In genomic region chr22:44895296-44896055, GRCh38 we compare ENCODE assay signal across 18 cellular contexts.
DNase-seq lines count a peak whose midpoint lies in the region; ATAC-seq, FAIRE-seq and TF ChIP-seq lines count a peak whose summit lies in the region.
"Had no signal": no experiment of that assay in that cellular context is flagged by ENCODE, and none has a peak within 500 bp of the region (broad histone marks: within the 10 kb centered on the region; RNA-seq: fewer than 3 reads in every experiment).

No MANE protein-coding gene starts in this region.

- no peak overlapping the region for H3K27ac Mint-ChIP-seq in naive thymus-derived CD8-positive, alpha-beta T cell
- H3K27ac Mint-ChIP-seq: CD8-positive, alpha-beta T cell had no signal

- H3K27me3 ChIP-seq in bronchial epithelial cell (ENCODE audit: control insufficient read depth, insufficient read depth, low read length): no peaks in the 10 kb centered on the region
- H3K27me3 ChIP-seq in stomach: no peaks in the 10 kb centered on the region

- no peak overlapping the region for H3K4me3 Mint-ChIP-seq in naive thymus-derived CD8-positive, alpha-beta T cell
- H3K4me3 Mint-ChIP-seq: CD8-positive, alpha-beta T cell had no signal

- POLR2A ChIA-PET in naive thymus-derived CD8-positive, alpha-beta T cell (lab: Charles Lee): no interaction called here

- TF ChIP-seq EP300 in stomach (IDR thresholded peaks at IDR 0.05): no peak

- H3K36me3 ChIP-seq in bronchial epithelial cell (ENCODE audit: control insufficient read depth, insufficient read depth, low read length) (no peaks in the 10 kb centered on the region), kidney (ENCODE audit: control insufficient read depth in 1 of 2, insufficient read depth in 2 of 2, low read length in 2 of 2) (no peaks in the 10 kb centered on the region), stomach (no peaks in the 10 kb centered on the region)

- DNase-seq in activated CD8-positive, alpha-beta memory T cell treated with anti-CD3 and anti-CD28 coated beads, Interleukin-2, amount 50 U/mL, for 48 hours: peak; percentile 41
- DNase-seq in activated CD8-positive, alpha-beta memory T cell treated with anti-CD3 and anti-CD28 coated beads for 24 hours: no peak
- DNase-seq in bronchial epithelial cell (ENCODE audit: low read depth): no peak
- peak; percentile 30 for DNase-seq in kidney
- DNase-seq in stomach: no peak
- no peak for DNase-seq in naive thymus-derived CD8-positive, alpha-beta T cell
- DNase-seq: 8988T; C1 segment of cervical spinal cord; CD8-positive, alpha-beta T cell; DMS153; GDM1; Kasumi-1; NCI-H1417; NCI-H2081 treated with DMSO at 0.1 percent for 48 hours; NCI-H446 treated with DMSO at 0.1 percent for 48 hours; NCI-H526 treated with DMSO at 0.1 percent for 48 hours had no signal

- H3K9ac ChIP-seq in kidney (ENCODE audit: low read length in 2 of 2): no peak overlapping the region

- 83 to 92% (median 89%) methylated on average over 21 to 23 of the region's 23 CpGs for WGBS in stomach, 5 donors

- FAIRE-seq in bronchial epithelial cell (lab: Jason Lieb, UNC) (peak; percentile 88), kidney (lab: Jason Lieb, UNC) (no peak)

- H3K4me3 ChIP-seq in bronchial epithelial cell (ENCODE audit: low read depth, low read length): no peak overlapping the region
- no peak overlapping the region for H3K4me3 ChIP-seq in kidney (ENCODE audit: low read length in 2 of 2)
- H3K4me3 ChIP-seq in stomach: no peak overlapping the region

- H3K27ac ChIP-seq in kidney (ENCODE audit: low read depth in 2 of 2, low read length in 2 of 2) (no peak overlapping the region), stomach (no peak overlapping the region)

- peaks cover 0 to 6% (median 0%) of the 10 kb centered on the region in 9 donors for H3K9me3 Mint-ChIP-seq in naive thymus-derived CD8-positive, alpha-beta T cell

- H3K4me1 ChIP-seq in kidney (ENCODE audit: control insufficient read depth in 1 of 2, insufficient read depth in 1 of 2, low read depth in 1 of 2, low read length in 2 of 2) (no peaks in the 10 kb centered on the region), stomach (no peaks in the 10 kb centered on the region)

- no peaks in the 10 kb centered on the region for H3K36me3 Mint-ChIP-seq in naive thymus-derived CD8-positive, alpha-beta T cell
- H3K36me3 Mint-ChIP-seq: CD8-positive, alpha-beta T cell had no signal

- intact Hi-C loops in kidney (cut with DNase I) (no loop called here), stomach (cut with DNase I; ENCODE audit: low total_unique reads) (no loop called here)

- peaks cover 0 to 1% of the 10 kb centered on the region in 2 donors for H3K9me3 ChIP-seq in kidney (ENCODE audit: control insufficient read depth in 1 of 2, low read length in 2 of 2)
- H3K9me3 ChIP-seq in stomach: peaks cover 0 to 8% (median 3%) of the 10 kb centered on the region in 4 donors

- TF ChIP-seq CTCF in bronchial epithelial cell (IDR thresholded peaks at IDR 0.05; ENCODE audit: insufficient read depth, low read length, severe bottlenecking) (no peak), kidney (IDR thresholded peaks at IDR 0.05; ENCODE audit: borderline replicate concordance, extremely low read depth, insufficient read depth) (no peak), stomach (IDR thresholded peaks at IDR 0.05) (no peak)

- TF ChIP-seq POLR2A in stomach (IDR thresholded peaks at IDR 0.05): no peak

- no peak for ATAC-seq in HG03521 (IDR thresholded peaks at IDR 0.05; ENCODE audit: unreplicated experiment)
- no peak for ATAC-seq in naive thymus-derived CD8-positive, alpha-beta T cell
- ATAC-seq: CD8-positive, alpha-beta T cell; Right ventricle myocardium inferior had no signal

- H3K27me3 Mint-ChIP-seq in naive thymus-derived CD8-positive, alpha-beta T cell: peaks cover 0 to 3% (median 0%) of the 10 kb centered on the region in 5 donors

- H3K4me1 Mint-ChIP-seq in naive thymus-derived CD8-positive, alpha-beta T cell: no peaks in the 10 kb centered on the region

Comparison
In these comparisons a context has a peak if more than half of its experiments do, and no peak if none do; other contexts are left out.
1. DNase-seq: peak in activated CD8-positive, alpha-beta memory T cell treated with anti-CD3 and anti-CD28 coated beads, Interleukin-2, amount 50 U/mL, for 48 hours (single experiment) and kidney (single experiment); none in activated CD8-positive, alpha-beta memory T cell treated with anti-CD3 and anti-CD28 coated beads for 24 hours (single experiment), bronchial epithelial cell (single experiment), stomach (single experiment) and naive thymus-derived CD8-positive, alpha-beta T cell (0 of 10).